8 cellular contexts compared by ENCODE assay signal in the genomic region with DNA sequence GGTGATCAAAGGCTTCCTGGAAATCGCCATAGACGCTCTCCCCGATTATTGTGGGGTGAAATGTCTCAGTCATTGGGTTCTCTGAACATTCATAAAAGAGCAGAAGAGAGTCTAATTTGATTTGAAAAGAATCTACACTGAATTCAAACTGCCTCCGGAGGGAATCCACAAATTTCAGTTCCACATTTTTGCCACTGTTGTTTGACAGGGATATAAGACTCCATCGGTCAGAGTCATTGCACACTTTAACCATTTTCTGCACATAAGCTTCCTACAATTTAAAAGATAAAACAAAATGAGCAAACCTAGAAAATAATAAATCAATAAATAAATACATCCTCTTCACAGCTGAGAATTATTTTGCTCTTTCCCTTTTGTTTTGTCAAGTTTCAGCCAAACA. TPM values are rescaled to one million over a fixed set of nuclear protein-coding genes. Genes with fewer than 3 reads are reported as not detected.
DNase-seq lines count a peak whose midpoint lies in the region; ATAC-seq and TF ChIP-seq lines count a peak whose summit lies in the region.

No MANE protein-coding gene starts in this region.

- H3K9me3 ChIP-seq in iPS-20b (ENCODE audit: insufficient read depth, low read depth, low read length) (no peaks in the 10 kb centered on the region), skeletal muscle satellite cell (replicated peaks; ENCODE audit: low read length) (no peaks in the 10 kb centered on the region)

- no peak overlapping the region for H3K9ac ChIP-seq in iPS-20b (ENCODE audit: low read depth, low read length)
- peak overlapping the region; percentile 93 for H3K9ac ChIP-seq in skeletal muscle satellite cell (ENCODE audit: low read depth, low read length)

- peaks cover 6% of the 10 kb centered on the region; the same call in 1 of the 2 replicates for H3K4me1 ChIP-seq in iPS-20b (ENCODE audit: insufficient read depth, low read length)
- peaks cover 19% of the 10 kb centered on the region for H3K4me1 ChIP-seq in skeletal muscle satellite cell (ENCODE audit: control insufficient read depth, insufficient read depth, low read length)

- ATAC-seq in HG02840 (IDR thresholded peaks at IDR 0.05; ENCODE audit: low FRiP score, unreplicated experiment) (no peak), GM18519 (IDR thresholded peaks at IDR 0.05; ENCODE audit: low FRiP score, unreplicated experiment) (no peak)

- peak overlapping the region; percentile 88 for H3K4me2 ChIP-seq in skeletal muscle satellite cell (ENCODE audit: low read length)

- H3K27me3 ChIP-seq in GM06990 (replicated peaks; ENCODE audit: control insufficient read depth, insufficient read depth, low read length) (no peaks in the 10 kb centered on the region), iPS-20b (ENCODE audit: insufficient read depth, low read length) (peaks cover 47% of the 10 kb centered on the region), skeletal muscle satellite cell (ENCODE audit: control insufficient read depth, insufficient read depth, low read length) (no peaks in the 10 kb centered on the region)

- no peak overlapping the region for H3K27ac ChIP-seq in iPS-20b (ENCODE audit: low read length)

- no peaks in the 10 kb centered on the region for H3K36me3 ChIP-seq in GM06990 (ENCODE audit: control insufficient read depth, insufficient read depth, low read length)
- no peaks in the 10 kb centered on the region for H3K36me3 ChIP-seq in iPS-20b (ENCODE audit: insufficient read depth, low read depth, low read length)
- H3K36me3 ChIP-seq in skeletal muscle satellite cell (ENCODE audit: insufficient read depth, low read length): peaks cover 28% of the 10 kb centered on the region

- no peak for DNase-seq in GM06990 (ENCODE audit: extremely low read depth, insufficient read length)
- DNase-seq in HuH-7.5 (ENCODE audit: low spot score): no peak
- no peak for DNase-seq in NCI-H1105 treated with DMSO at 0.1 percent for 48 hours (lab: John Stamatoyannopoulos, UW)

- H3K4me3 ChIP-seq in GM06990 (replicated peaks; ENCODE audit: low read depth, low read length) (peak overlapping the region; percentile 81; the same call in 1 of the 2 replicates), WI38 (ENCODE audit: low read depth, low read length) (peak overlapping the region; percentile 89), iPS-20b (ENCODE audit: low read length) (peak overlapping the region; percentile 88; the same call in 1 of the 2 replicates), skeletal muscle satellite cell (ENCODE audit: low read length) (peak overlapping the region; percentile 95)

- TF ChIP-seq CTCF in GM06990 (IDR thresholded peaks at IDR 0.05; ENCODE audit: insufficient read depth, low read length, poor library complexity, severe bottlenecking) (no peak), WI38 (IDR thresholded peaks at IDR 0.05; ENCODE audit: low read depth, low read length) (no peak)

RNA-seq across cellular contexts. Expression of a gene that starts 2.3 kb away (rescaled TPM):
- 19.9 and 30.9 TPM in 2 replicates for total RNA-seq in skeletal muscle satellite cell (2012; rRNA removed)
